24 cellular contexts compared by ENCODE assay signal in genomic region chr1:4422496-4423289, GRCh38.
DNase-seq lines count a peak whose midpoint lies in the region; ATAC-seq, FAIRE-seq and TF ChIP-seq lines count a peak whose summit lies in the region.
"Had no signal": no experiment of that assay in that cellular context is flagged by ENCODE, and none has a peak within 500 bp of the region (broad histone marks: within the 10 kb centered on the region; RNA-seq: fewer than 3 reads in every experiment).

No MANE protein-coding gene starts in this region.

- no peaks in the 10 kb centered on the region for H3K36me3 ChIP-seq in K562 (ENCODE audit: control insufficient read depth, insufficient read depth, low read length)
- H3K36me3 ChIP-seq in mesendoderm (ENCODE audit: control insufficient read depth, insufficient read depth, low read length) = no peaks in the 10 kb centered on the region
- no peaks in the 10 kb centered on the region for H3K36me3 ChIP-seq in MM.1S (replicated peaks; ENCODE audit: insufficient read depth, low read length)
- H3K36me3 ChIP-seq in sigmoid colon = no peaks in the 10 kb centered on the region
- H3K36me3 ChIP-seq: esophagus muscularis mucosa, left lung, upper lobe of right lung had no signal

- no peak overlapping the region for H3K56ac ChIP-seq in mesendoderm (ENCODE audit: low read length)

- H3K9ac ChIP-seq in K562 (ENCODE audit: insufficient read depth in 1 of 2, low read depth in 2 of 2, low read length in 2 of 2) = no peak overlapping the region
- H3K9ac ChIP-seq in mesendoderm (ENCODE audit: low read length) = no peak overlapping the region
- no peak overlapping the region for H3K9ac ChIP-seq in MM.1S (ENCODE audit: low read length)
- H3K9ac ChIP-seq: KMS-11 had no signal

- no peak overlapping the region for H2BK120ac ChIP-seq in mesendoderm (ENCODE audit: low read depth, low read length)

- no peak overlapping the region for H3K18ac ChIP-seq in mesendoderm (ENCODE audit: low read length)

- H4K5ac ChIP-seq in mesendoderm (ENCODE audit: low read length) = no peak overlapping the region

- H4K20me1 ChIP-seq in K562 (replicated peaks; ENCODE audit: control insufficient read depth, insufficient read depth, low read length) (no peaks in the 10 kb centered on the region), MM.1S (ENCODE audit: insufficient read depth, low read length) (no peaks in the 10 kb centered on the region)

- TF ChIP-seq POLR2A in K562 (conservative IDR thresholded peaks at IDR 0.05) (no peak), sigmoid colon (IDR thresholded peaks at IDR 0.05) (no peak)

- ATAC-seq in K562 = no peak
- ATAC-seq: left lung; stimulated activated naive CD8-positive, alpha-beta T cell treated with anti-CD3 and anti-CD28 coated beads, Interleukin-15, Interleukin-2, amounts not matched to agents 100 U/mL and 50 U/mL, for 24 hours; upper lobe of right lung had no signal

- WGBS in K562 (ENCODE audit: insufficient coverage, low coverage, missing lambda C conversion rate) = 1% methylated on average over 18 of the region's 18 CpGs
- no CpG with 5 or more reads among the region's 18 CpGs for WGBS in mesendoderm (ENCODE audit: extremely low coverage, insufficient coverage, low lambda C conversion rate)
- WGBS in sigmoid colon, 2 donors = 67 to 69% methylated on average over 18 of the region's 18 CpGs

- peak; percentile 24 for DNase-seq in activated effector memory CD4-positive, alpha-beta T cell treated with anti-CD3 and anti-CD28 coated beads, Interleukin-2, amount 50 U/mL, for 16 hours
- DNase-seq in activated effector memory CD4-positive, alpha-beta T cell treated with Interleukin-2 at 50 U/mL for 16 hours = no peak
- DNase-seq in K562 (ENCODE audit: extremely low read depth in 1 of 4, low spot score in 3 of 4) (no peak), mesendoderm (peak; percentile 65), MM.1S (no peak), sigmoid colon (no peak), AG20443 (ENCODE audit: low spot score) (no peak), globus pallidus (ENCODE audit: low spot score) (no peak)
- DNase-seq: activated CD4-positive, alpha-beta T cell treated with anti-CD3 and anti-CD28 coated beads, Interleukin-2, amount 50 U/mL, for 48 hours; activated naive CD4-positive, alpha-beta T cell treated with anti-CD3 and anti-CD28 coated beads for 36 hours; activated T-cell treated with anti-CD3 and anti-CD28 coated beads for 4 hours; effector CD8-positive, alpha-beta T cell; left lung; NCI-H1092; NCI-H2107; NCI-H524; occipital lobe; SHP77; stimulated activated naive CD8-positive, alpha-beta T cell treated with anti-CD3 and anti-CD28 coated beads, Interleukin-15, Interleukin-2, amounts not matched to agents 100 U/mL and 50 U/mL, for 24 hours; upper lobe of right lung had no signal

- H3K4me1 ChIP-seq in K562 (replicated peaks in 1 of 2; ENCODE audit: control insufficient read depth in 2 of 2, insufficient read depth in 2 of 2, low read length in 2 of 2) = no peaks in the 10 kb centered on the region
- H3K4me1 ChIP-seq in mesendoderm (ENCODE audit: control insufficient read depth, low read depth, low read length) = no peaks in the 10 kb centered on the region
- no peaks in the 10 kb centered on the region for H3K4me1 ChIP-seq in MM.1S (ENCODE audit: low read length)
- no peaks in the 10 kb centered on the region for H3K4me1 ChIP-seq in sigmoid colon
- H3K4me1 ChIP-seq: esophagus muscularis mucosa, left lung, upper lobe of right lung had no signal

- H3K9me2 ChIP-seq in MM.1S (replicated peaks; ENCODE audit: insufficient read depth, low read length) = no peaks in the 10 kb centered on the region

- H2AK5ac ChIP-seq in mesendoderm (ENCODE audit: low read length) = no peak overlapping the region

- H3K4me3 ChIP-seq in K562 (no peak overlapping the region), mesendoderm (ENCODE audit: low read length) (no peak overlapping the region), MM.1S (ENCODE audit: low read length) (no peak overlapping the region), sigmoid colon (no peak overlapping the region)
- H3K4me3 ChIP-seq: esophagus muscularis mucosa, left lung, upper lobe of right lung had no signal

- H3K9me3 ChIP-seq in K562 (replicated peaks; ENCODE audit: control insufficient read depth, insufficient read depth, low read depth, low read length) = peaks cover 2% of the 10 kb centered on the region; the same call in 1 of the 2 replicates
- no peaks in the 10 kb centered on the region for H3K9me3 ChIP-seq in MM.1S (replicated peaks; ENCODE audit: insufficient read depth, low read length)
- no peaks in the 10 kb centered on the region for H3K9me3 ChIP-seq in sigmoid colon
- H3K9me3 ChIP-seq: upper lobe of right lung had no signal

- TF ChIP-seq EP300 in K562 (IDR thresholded peaks at IDR 0.05; ENCODE audit: low read length) = no peak
- no peak for TF ChIP-seq EP300 in sigmoid colon (IDR thresholded peaks at IDR 0.05)

- no peak overlapping the region for H2AFZ ChIP-seq in K562 (ENCODE audit: low read depth, low read length)
- no peak overlapping the region for H2AFZ ChIP-seq in MM.1S (ENCODE audit: low read length)

- no peak overlapping the region for H2BK15ac ChIP-seq in mesendoderm (replicated peaks; ENCODE audit: low read depth)

- no peaks in the 10 kb centered on the region for H3F3A ChIP-seq in MM.1S (ENCODE audit: insufficient read depth, low read length)

- intact Hi-C loops in K562 (cut with micrococcal nuclease) = no loop called here
- intact Hi-C loops in sigmoid colon (cut with DNase I) = no loop called here

- H3K79me1 ChIP-seq in mesendoderm (ENCODE audit: low read length) = no peaks in the 10 kb centered on the region

- no peak overlapping the region for H3K4me2 ChIP-seq in K562 (ENCODE audit: insufficient read depth, low read length)
- no peak overlapping the region for H3K4me2 ChIP-seq in mesendoderm (ENCODE audit: low read length)
- H3K4me2 ChIP-seq in MM.1S (ENCODE audit: low read depth, low read length) = no peak overlapping the region
- H3K4me2 ChIP-seq: KMS-11 had no signal

- peak; percentile 15 for FAIRE-seq in K562 (lab: Jason Lieb, UNC)
- FAIRE-seq: A204.1 had no signal

- H2BK5ac ChIP-seq in mesendoderm (ENCODE audit: low read length) = no peak overlapping the region

- in situ Hi-C loops in K562 (cut with MboI) = no loop called here

- CTCF ChIA-PET in K562 (lab: Yijun Ruan, JAX; ENCODE audit: low intra/inter-chr PET ratio) = no interaction called here

- no peak for TF ChIP-seq RAD21 in K562 (CRISPR knock-in tag; conservative IDR thresholded peaks at IDR 0.05 in 1 of 2, IDR thresholded peaks at IDR 0.05 in 1 of 2)

- H3K27ac ChIP-seq in K562 (ENCODE audit: extremely low read depth, low read depth, low read length) (no peak overlapping the region), mesendoderm (ENCODE audit: low read depth, low read length) (no peak overlapping the region), MM.1S (ENCODE audit: low read length) (no peak overlapping the region), sigmoid colon (no peak overlapping the region)
- H3K27ac ChIP-seq: esophagus muscularis mucosa, KMS-11, left lung, upper lobe of right lung, VCaP had no signal

- POLR2A ChIA-PET in K562 (lab: Yijun Ruan, JAX) = interaction anchor here (0.8 kb wide), 1 partner anchor 15 kb away, joined by 3 read pairs; no protein-coding TSS in a partner anchor

- H3K27me3 ChIP-seq in K562 (ENCODE audit: control insufficient read depth in 2 of 2, insufficient read depth in 2 of 2, low read length in 2 of 2) = no peaks in the 10 kb centered on the region
- no peaks in the 10 kb centered on the region for H3K27me3 ChIP-seq in mesendoderm (ENCODE audit: insufficient read depth, low read length, poor library complexity)
- peaks cover 56% of the 10 kb centered on the region for H3K27me3 ChIP-seq in MM.1S (replicated peaks; ENCODE audit: insufficient read depth, low read length)
- H3K27me3 ChIP-seq in sigmoid colon = no peaks in the 10 kb centered on the region
- H3K27me3 ChIP-seq: upper lobe of right lung had no signal

- H3K4ac ChIP-seq in mesendoderm (ENCODE audit: low read depth, low read length) = no peak overlapping the region

- H4K8ac ChIP-seq in mesendoderm (ENCODE audit: low read depth, low read length) = no peak overlapping the region

- H3K9me1 ChIP-seq in K562 (ENCODE audit: control insufficient read depth, insufficient read depth, low read length) = no peaks in the 10 kb centered on the region

- BruUV-seq in K562 (replicated peaks; lab: Mats Ljungman, UMichigan) = no TSS peak

- no peaks in the 10 kb centered on the region for H3K79me2 ChIP-seq in K562 (ENCODE audit: control insufficient read depth, insufficient read depth, low read length)
- no peaks in the 10 kb centered on the region for H3K79me2 ChIP-seq in mesendoderm (ENCODE audit: control insufficient read depth, insufficient read depth, low read length)
- no peaks in the 10 kb centered on the region for H3K79me2 ChIP-seq in MM.1S (ENCODE audit: low read length)

- TF ChIP-seq CTCF in K562 (IDR thresholded peaks at IDR 0.05 in 2 of 3, conservative IDR thresholded peaks at IDR 0.05 in 1 of 3; ENCODE audit: insufficient read depth in 2 of 3, low read depth in 1 of 3, low read length in 3 of 3) (no peak), MM.1S (IDR thresholded peaks at IDR 0.05; ENCODE audit: low read length) (no peak), sigmoid colon (IDR thresholded peaks at IDR 0.05) (no peak)

- no peak overlapping the region for H3K23ac ChIP-seq in mesendoderm (ENCODE audit: low read length)

TF ChIP-seq in K562, 482 proteins besides CTCF, POLR2A, EP300 and RAD21:
- TF ChIP-seq RBM17 (IDR thresholded peaks at IDR 0.05; ENCODE audit: borderline replicate concordance, low read depth, low read length) = no peak
- TF ChIP-seq NBN (IDR thresholded peaks at IDR 0.05; ENCODE audit: low read depth) = no peak
- no peak for TF ChIP-seq ATF6 (CRISPR knock-in tag; IDR thresholded peaks at IDR 0.05)

Comparison
In these comparisons a context has a peak if more than half of its experiments do, and no peak if none do; other contexts are left out.
1. DNase-seq: peak in activated effector memory CD4-positive, alpha-beta T cell treated with anti-CD3 and anti-CD28 coated beads, Interleukin-2, amount 50 U/mL, for 16 hours (single experiment) and mesendoderm (single experiment); none in activated effector memory CD4-positive, alpha-beta T cell treated with Interleukin-2 at 50 U/mL for 16 hours (single experiment), K562 (0 of 4), MM.1S (single experiment), sigmoid colon (single experiment), AG20443 (single experiment) and globus pallidus (single experiment).